In the genomic region with DNA sequence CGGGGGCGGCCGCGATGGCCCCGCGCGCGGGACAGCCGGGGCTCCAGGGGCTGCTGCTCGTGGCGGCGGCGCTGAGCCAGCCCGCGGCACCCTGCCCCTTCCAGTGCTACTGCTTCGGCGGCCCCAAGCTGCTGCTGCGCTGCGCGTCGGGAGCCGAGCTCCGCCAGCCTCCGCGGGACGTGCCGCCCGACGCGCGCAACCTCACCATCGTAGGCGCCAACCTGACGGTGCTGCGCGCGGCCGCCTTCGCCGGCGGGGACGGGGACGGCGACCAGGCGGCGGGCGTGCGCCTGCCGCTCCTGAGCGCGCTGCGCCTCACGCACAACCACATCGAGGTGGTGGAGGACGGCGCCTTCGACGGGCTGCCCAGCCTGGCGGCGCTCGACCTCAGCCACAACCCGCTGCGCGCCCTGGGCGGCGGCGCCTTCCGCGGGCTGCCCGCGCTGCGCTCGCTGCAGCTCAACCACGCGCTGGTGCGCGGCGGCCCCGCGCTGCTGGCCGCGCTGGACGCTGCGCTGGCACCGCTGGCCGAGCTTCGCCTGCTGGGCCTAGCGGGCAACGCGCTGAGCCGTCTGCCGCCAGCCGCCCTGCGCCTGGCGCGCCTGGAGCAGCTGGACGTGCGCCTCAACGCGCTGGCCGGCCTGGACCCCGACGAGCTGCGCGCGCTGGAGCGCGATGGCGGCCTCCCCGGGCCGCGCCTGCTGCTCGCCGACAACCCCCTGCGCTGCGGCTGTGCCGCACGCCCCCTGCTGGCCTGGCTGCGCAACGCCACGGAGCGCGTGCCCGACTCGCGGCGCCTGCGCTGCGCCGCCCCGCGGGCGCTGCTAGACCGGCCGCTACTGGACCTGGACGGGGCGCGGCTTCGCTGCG, we compare ENCODE assay signal across 8 cellular contexts. TPM values are rescaled to one million over a fixed set of nuclear protein-coding genes. Genes with fewer than 3 reads are reported as not detected.
DNase-seq lines count a peak whose midpoint lies in the region; ATAC-seq and TF ChIP-seq lines count a peak whose summit lies in the region.

No MANE protein-coding gene starts in this region.

- H3K27me3 ChIP-seq in GM23338 (ENCODE audit: insufficient read depth) (peaks cover 59% of the 10 kb centered on the region), heart right ventricle (peaks cover 10 to 86% (median 63%) of the 10 kb centered on the region in 7 donors), upper lobe of left lung (peaks cover 0 to 34% (median 16%) of the 10 kb centered on the region in 4 donors)

- H3K36me3 Mint-ChIP-seq in GM23338 (ENCODE audit: low read depth) (no peaks in the 10 kb centered on the region), progenitor cell of endocrine pancreas (ENCODE audit: insufficient read depth) (no peaks in the 10 kb centered on the region)

- peak; percentile 58 for ATAC-seq in GM23338
- ATAC-seq in heart right ventricle, result peak; percentile 84 to 96 (median 93)
- ATAC-seq in upper lobe of left lung (ENCODE audit: low FRiP score in 2 of 2), result peak; percentile 94 to 98

- no peak for TF ChIP-seq EP300 in upper lobe of left lung (IDR thresholded peaks at IDR 0.05)

- H3K9me2 ChIP-seq in GM23338 (ENCODE audit: insufficient read depth), result 0 out of 2 replicates have a peak, but pooled peaks cover 2% of the 10 kb centered on the region

- WGBS in heart right ventricle, 2 donors, result 1% methylated on average over 105 to 140 of the region's 140 CpGs
- WGBS in upper lobe of left lung, 2 donors, result 0 to 2% methylated on average over 13 to 40 of the region's 140 CpGs

- H3K4me1 Mint-ChIP-seq in GM23338, result peaks cover 34% of the 10 kb centered on the region
- H3K4me1 Mint-ChIP-seq in progenitor cell of endocrine pancreas (ENCODE audit: low read depth), result peaks cover 3% of the 10 kb centered on the region

- no peak overlapping the region for H2AFZ ChIP-seq in GM23338

- no peaks in the 10 kb centered on the region for H3K79me2 ChIP-seq in GM23338 (replicated peaks; ENCODE audit: insufficient read depth)

- H3K9me3 ChIP-seq in heart right ventricle (no peaks in the 10 kb centered on the region), upper lobe of left lung (no peaks in the 10 kb centered on the region)

- H4K20me1 ChIP-seq in GM23338 (replicated peaks; ENCODE audit: insufficient read depth), result no peaks in the 10 kb centered on the region

- H3K27ac Mint-ChIP-seq in GM23338 (no peak overlapping the region), progenitor cell of endocrine pancreas (no peak overlapping the region)

- H3K27me3 Mint-ChIP-seq in GM23338 (ENCODE audit: insufficient read depth, low read depth, poor library complexity) (peaks cover 48% of the 10 kb centered on the region), progenitor cell of endocrine pancreas (peaks cover 77% of the 10 kb centered on the region)

- peak overlapping the region; percentile 72; the same call in 2 of the 3 replicates for H3K4me3 Mint-ChIP-seq in GM23338
- peak overlapping the region; percentile 48 for H3K4me3 Mint-ChIP-seq in progenitor cell of endocrine pancreas (ENCODE audit: low read depth)

- intact Hi-C loops in heart right ventricle (cut with DNase I), result loop anchor here in 6 of 10 donors (2.0 to 10.0 kb wide), 6 partner anchors 34 to 316 kb away; no protein-coding TSS in a partner anchor

- peaks cover 14% of the 10 kb centered on the region for H3K4me1 ChIP-seq in GM23338 (ENCODE audit: insufficient read depth)
- H3K4me1 ChIP-seq in heart right ventricle, result peaks cover 0 to 13% (median 8%) of the 10 kb centered on the region in 9 donors
- peaks cover 9 to 26% (median 17%) of the 10 kb centered on the region in 4 donors for H3K4me1 ChIP-seq in upper lobe of left lung

- H3K9me3 Mint-ChIP-seq in GM23338, result no peaks in the 10 kb centered on the region
- no peaks in the 10 kb centered on the region for H3K9me3 Mint-ChIP-seq in progenitor cell of endocrine pancreas (ENCODE audit: low read depth)

- H3K4me3 ChIP-seq in GM23338, result peak overlapping the region; percentile 63
- H3K4me3 ChIP-seq in LNCaP clone FGC (ENCODE audit: low read depth, low read length), result peak overlapping the region; percentile 44
- peak overlapping the region in 9 of 10 donors; percentile 33 to 52 (median 45) for H3K4me3 ChIP-seq in heart right ventricle
- peak overlapping the region in 3 of 4 donors; percentile 51 to 58 (median 53) for H3K4me3 ChIP-seq in upper lobe of left lung

- TF ChIP-seq POLR2A in upper lobe of left lung (IDR thresholded peaks at IDR 0.05), result no peak

- TF ChIP-seq CTCF in GM23338 (conservative IDR thresholded peaks at IDR 0.05; ENCODE audit: low read depth in 2 of 2) (peak; percentile 49 to 81), LNCaP clone FGC (IDR thresholded peaks at IDR 0.05; ENCODE audit: control insufficient read depth, extremely low read depth, insufficient read depth) (peak; percentile 100), heart right ventricle (IDR thresholded peaks at IDR 0.05) (peak; percentile 51 to 99 (median 87)), progenitor cell of endocrine pancreas (IDR thresholded peaks at IDR 0.05; ENCODE audit: unreplicated experiment) (peak; percentile 96), upper lobe of left lung (IDR thresholded peaks at IDR 0.05) (peak; percentile 97 to 100 (median 100))

- H3K36me3 ChIP-seq in GM23338 (ENCODE audit: insufficient read depth) (no peaks in the 10 kb centered on the region), heart right ventricle (no peaks in the 10 kb centered on the region), upper lobe of left lung (no peaks in the 10 kb centered on the region)

- peak overlapping the region; percentile 88 for H3K4me2 ChIP-seq in GM23338

- H3F3A ChIP-seq in GM23338 (replicated peaks; ENCODE audit: low read depth), result no peaks in the 10 kb centered on the region

- peak; percentile 94 for DNase-seq in Daoy (ENCODE audit: low read depth)
- DNase-seq in GM23338 (ENCODE audit: low spot score), result peak; percentile 84
- DNase-seq in LNCaP clone FGC (ENCODE audit: low read depth), result peak; percentile 33
- peak; percentile 51 for DNase-seq in SKM-1 (lab: John Stamatoyannopoulos, UW; ENCODE audit: unreplicated experiment)
- DNase-seq in activated naive CD8-positive, alpha-beta T cell treated with anti-CD3 and anti-CD28 coated beads, Interleukin-2, amount 50 U/mL, for 16 hours (ENCODE audit: low read depth, low spot score), result peak; percentile 63
- DNase-seq in heart right ventricle, result peak; percentile 78 to 90
- DNase-seq in progenitor cell of endocrine pancreas (ENCODE audit: low spot score, unreplicated experiment), result peak; percentile 92
- DNase-seq in upper lobe of left lung, result peak; percentile 85 to 98

- H3K27ac ChIP-seq in GM23338 (ENCODE audit: low read depth), result no peak overlapping the region
- H3K27ac ChIP-seq in heart right ventricle, result no peak overlapping the region
- H3K27ac ChIP-seq in upper lobe of left lung, result no peak overlapping the region

TF ChIP-seq in GM23338, 12 proteins besides CTCF, POLR2A, EP300 and RAD21:
- TF ChIP-seq, protein P1, sequence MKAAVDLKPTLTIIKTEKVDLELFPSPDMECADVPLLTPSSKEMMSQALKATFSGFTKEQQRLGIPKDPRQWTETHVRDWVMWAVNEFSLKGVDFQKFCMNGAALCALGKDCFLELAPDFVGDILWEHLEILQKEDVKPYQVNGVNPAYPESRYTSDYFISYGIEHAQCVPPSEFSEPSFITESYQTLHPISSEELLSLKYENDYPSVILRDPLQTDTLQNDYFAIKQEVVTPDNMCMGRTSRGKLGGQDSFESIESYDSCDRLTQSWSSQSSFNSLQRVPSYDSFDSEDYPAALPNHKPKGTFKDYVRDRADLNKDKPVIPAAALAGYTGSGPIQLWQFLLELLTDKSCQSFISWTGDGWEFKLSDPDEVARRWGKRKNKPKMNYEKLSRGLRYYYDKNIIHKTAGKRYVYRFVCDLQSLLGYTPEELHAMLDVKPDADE (IDR thresholded peaks at IDR 0.05), result no peak
- peak; percentile 36; the same call in 1 of the 2 replicates for TF ChIP-seq POLR2AphosphoS5 (IDR thresholded peaks at IDR 0.05; ENCODE audit: low read depth)
- TF ChIP-seq STAT1 (IDR thresholded peaks at IDR 0.05; ENCODE audit: unreplicated experiment), result no peak
- TF ChIP-seq CREB1 (CRISPR knock-in tag; IDR thresholded peaks at IDR 0.05; ENCODE audit: low read depth), result peak; percentile 59

RNA-seq across cellular contexts. Expression of a gene that starts 0.7 kb away (rescaled TPM):
- not detected in 2 replicates for total RNA-seq in Daoy (2014; rRNA removed; shearing (Covaris generic))
- total RNA-seq in GM23338 (2014; rRNA removed; shearing (Covaris generic)), result 0.16 and 0.21 TPM in 2 replicates
- polyA plus RNA-seq in GM23338 (2016; fragmentation: Nextera tagmentation; extraction: Ambion mirVana), result 0.08 and 0.40 TPM in 2 replicates
- under 1 TPM in 5 of 10 donors, not detected in 5; 0.09 to 0.37 (median 0.17) TPM for total RNA-seq in heart right ventricle
- polyA plus RNA-seq in heart right ventricle, result under 1 TPM; 0.07 to 0.16 TPM
- 0.11 TPM in 1 of 2 replicates, not detected in the other for total RNA-seq in progenitor cell of endocrine pancreas
- under 1 TPM in 4 of 6 donors, not detected in 2; 0.22 to 0.94 (median 0.70) TPM for total RNA-seq in upper lobe of left lung

Comparison
In these comparisons a context has a peak if more than half of its experiments do, and no peak if none do; other contexts are left out.
1. DNase-seq: peak in every context shown above with its lines; median percentile 94 in Daoy; 92 in progenitor cell of endocrine pancreas; 92 in upper lobe of left lung; 84 in GM23338; 84 in heart right ventricle; 63 in activated naive CD8-positive, alpha-beta T cell treated with anti-CD3 and anti-CD28 coated beads, Interleukin-2, amount 50 U/mL, for 16 hours; 51 in SKM-1; 33 in LNCaP clone FGC.